In genomic region chr1:6246497-6247295, GRCh38 we compare ENCODE assay signal across 8 cellular contexts. TPM values are rescaled to one million over a fixed set of nuclear protein-coding genes. Genes with fewer than 3 reads are reported as not detected.
A peak's percentile ranks its signal among the peaks of the same experiment; 100 is the strongest.
DNase-seq lines count a peak whose midpoint lies in the region; ATAC-seq, FAIRE-seq and TF ChIP-seq lines count a peak whose summit lies in the region.
"Had no signal": no experiment of that assay in that cellular context is flagged by ENCODE, and none has a peak within 500 bp of the region (broad histone marks: within the 10 kb centered on the region; RNA-seq: fewer than 3 reads in every experiment).

No MANE protein-coding gene starts in this region.

- H3K4me2 ChIP-seq in MM.1S (ENCODE audit: low read depth, low read length) = no peak overlapping the region

- no peak for TF ChIP-seq POLR2A in GM12891 (IDR thresholded peaks at IDR 0.05; ENCODE audit: low read depth, low read length)
- no peak for TF ChIP-seq POLR2A in prostate gland (IDR thresholded peaks at IDR 0.05)

- intact Hi-C loops in heart right ventricle (cut with DNase I) (loop anchor here (1.0 to 10.0 kb wide), 16 partner anchors 36 to 194 kb away; partner anchors contain the start of gene CHD5 (in 1 of the 10)), prostate gland (cut with DNase I) (loop anchor here (2.0 to 5.0 kb wide), 3 partner anchors 96 to 192 kb away; partner anchors contain the start of gene ACOT7), aorta (cut with DNase I) (loop anchor here (1.0 to 10.0 kb wide), 5 partner anchors 96 to 192 kb away; no protein-coding TSS in a partner anchor)

- no peak overlapping the region for H3K9ac ChIP-seq in MM.1S (ENCODE audit: low read length)

- TF ChIP-seq CTCF in MM.1S (IDR thresholded peaks at IDR 0.05; ENCODE audit: low read length) (peak; percentile 84), heart right ventricle (IDR thresholded peaks at IDR 0.05) (peak; percentile 93 to 99 (median 96)), prostate gland (IDR thresholded peaks at IDR 0.05) (peak; percentile 94 to 98 (median 98))

- WGBS in heart right ventricle, 2 donors = 6% methylated on average over 28 of the region's 28 CpGs
- WGBS in prostate gland = 5% methylated on average over 28 of the region's 28 CpGs
- WGBS in aorta, 2 donors = 5% methylated on average over 28 of the region's 28 CpGs

- no peaks in the 10 kb centered on the region for H3K79me2 ChIP-seq in MM.1S (ENCODE audit: low read length)

- H2AFZ ChIP-seq in MM.1S (ENCODE audit: low read length) = no peak overlapping the region

- H3K27me3 ChIP-seq in MM.1S (replicated peaks; ENCODE audit: insufficient read depth, low read length) (peaks cover 82% of the 10 kb centered on the region), heart right ventricle (peaks cover 21 to 96% (median 93%) of the 10 kb centered on the region in 7 donors), prostate gland (replicated peaks; ENCODE audit: insufficient read depth) (peaks cover 34% of the 10 kb centered on the region), aorta (ENCODE audit: control insufficient read depth in 1 of 2, insufficient read depth in 2 of 2, low read length in 1 of 2) (peaks cover 0 to 2% of the 10 kb centered on the region in 2 donors)

- no peaks in the 10 kb centered on the region for H3F3A ChIP-seq in MM.1S (ENCODE audit: insufficient read depth, low read length)

- H3K4me1 ChIP-seq in MM.1S (ENCODE audit: low read length) (no peaks in the 10 kb centered on the region; the same call in 1 of the 2 replicates), heart right ventricle (peaks cover 0 to 43% (median 31%) of the 10 kb centered on the region in 9 donors), prostate gland (replicated peaks) (peaks cover 11% of the 10 kb centered on the region), aorta (ENCODE audit: control insufficient read depth in 1 of 2, insufficient read depth in 2 of 2, low read length in 2 of 2) (no peaks in the 10 kb centered on the region)

- DNase-seq in GM12891 (ENCODE audit: insufficient read length, low spot score) (peak; percentile 91), MM.1S (peak; percentile 53), T follicular helper cell (ENCODE audit: low read depth) (peak; percentile 61), heart right ventricle (peak; percentile 81 to 83), prostate gland (ENCODE audit: low spot score) (peak; percentile 67), aorta (peak; percentile 85 to 94)
- peak; percentile 61 for DNase-seq in activated naive CD8-positive, alpha-beta T cell treated with anti-CD3 and anti-CD28 coated beads, Interleukin-2, amount 50 U/mL, for 16 hours (ENCODE audit: low read depth, low spot score)

- no peaks in the 10 kb centered on the region for H4K20me1 ChIP-seq in MM.1S (ENCODE audit: insufficient read depth, low read length)

- H3K27ac ChIP-seq in MM.1S (ENCODE audit: low read length) (no peak overlapping the region), heart right ventricle (no peak overlapping the region), prostate gland (no peak overlapping the region), aorta (ENCODE audit: low read depth in 1 of 2, low read length in 2 of 2) (no peak overlapping the region)

- ATAC-seq in heart right ventricle = peak; percentile 57 to 85 (median 66)
- peak; percentile 79 for ATAC-seq in aorta (ENCODE audit: low FRiP score)

- H3K9me3 ChIP-seq in MM.1S (replicated peaks; ENCODE audit: insufficient read depth, low read length) (no peaks in the 10 kb centered on the region), heart right ventricle (no peaks in the 10 kb centered on the region), prostate gland (no peaks in the 10 kb centered on the region), aorta (ENCODE audit: control insufficient read depth, low read length) (no peaks in the 10 kb centered on the region)

- FAIRE-seq in GM12891 (lab: Jason Lieb, UNC) = peak; percentile 90

- no peak overlapping the region for H3K4me3 ChIP-seq in MM.1S (ENCODE audit: low read length)
- H3K4me3 ChIP-seq in heart right ventricle = no peak overlapping the region
- no peak overlapping the region for H3K4me3 ChIP-seq in prostate gland
- H3K4me3 ChIP-seq in aorta (ENCODE audit: low read length in 2 of 2) = no peak overlapping the region

- H3K36me3 ChIP-seq in MM.1S (replicated peaks; ENCODE audit: insufficient read depth, low read length) = no peaks in the 10 kb centered on the region
- no peaks in the 10 kb centered on the region for H3K36me3 ChIP-seq in heart right ventricle
- H3K36me3 ChIP-seq in prostate gland = no peaks in the 10 kb centered on the region
- no peaks in the 10 kb centered on the region for H3K36me3 ChIP-seq in aorta (ENCODE audit: control insufficient read depth in 1 of 2, insufficient read depth in 2 of 2, low read length in 1 of 2)

- H3K9me2 ChIP-seq in MM.1S (replicated peaks; ENCODE audit: insufficient read depth, low read length) = no peaks in the 10 kb centered on the region

TF ChIP-seq in GM12891, 5 proteins besides CTCF, POLR2A, EP300 and RAD21:
- TF ChIP-seq SPI1 (IDR thresholded peaks at IDR 0.05; ENCODE audit: low read depth, low read length) (no peak), TAF1 (IDR thresholded peaks at IDR 0.05; ENCODE audit: low read depth, low read length) (no peak), POU2F2 (IDR thresholded peaks at IDR 0.05; ENCODE audit: low read depth, low read length) (no peak), PAX5 (IDR thresholded peaks at IDR 0.05; ENCODE audit: insufficient read depth, low read length, severe bottlenecking) (no peak), POLR2AphosphoS5 (IDR thresholded peaks at IDR 0.05; ENCODE audit: low read depth, low read length) (no peak)

RNA-seq across cellular contexts. Expression of gene HES3, which starts 2.7 kb away (rescaled TPM):
- polyA plus RNA-seq in GM12891 (2012; ENCODE audit: low read depth, missing spikeins) = not detected
- total RNA-seq in heart right ventricle (not detected), prostate gland (not detected), aorta (not detected)
- polyA plus RNA-seq in heart right ventricle (not detected), aorta (not detected)
- polyA plus RNA-seq: thymus had no signal

RNA-seq across cellular contexts. Expression of gene ICMT, which starts 10.9 kb away (rescaled TPM):
- polyA plus RNA-seq in GM12891 (2012; ENCODE audit: low read depth, missing spikeins) = 19.3 TPM
- total RNA-seq in heart right ventricle (10 to 100 TPM; 47.9 to 81.0 (median 64.4) TPM), prostate gland (10 to 100 TPM; 54.2 to 58.3 TPM), aorta (10 to 100 TPM; 49.7 to 55.8 TPM)
- polyA plus RNA-seq in heart right ventricle (10 to 100 TPM; 16.5 to 38.3 TPM), aorta (10 to 100 TPM; 21.2 to 30.8 TPM)

RNA-seq across cellular contexts. Expression of gene GPR153, which starts 14.2 kb away (rescaled TPM):
- 0.87 TPM for polyA plus RNA-seq in GM12891 (2012; ENCODE audit: low read depth, missing spikeins)
- total RNA-seq in heart right ventricle (1 to 10 TPM; 1.8 to 8.5 (median 3.6) TPM), prostate gland (1 to 10 TPM; 3.2 to 7.6 TPM), aorta (10 to 100 TPM in 1 of 2 donors, 1 to 10 TPM in 1; 4.5 to 17.0 TPM)
- polyA plus RNA-seq in heart right ventricle (1 to 10 TPM; 2.0 to 3.7 TPM), aorta (1 to 10 TPM; 3.7 to 4.4 TPM)

RNA-seq across cellular contexts. Expression of gene RNF207, which starts 40.8 kb away (rescaled TPM):
- 16.0 TPM for polyA plus RNA-seq in GM12891 (2012; ENCODE audit: low read depth, missing spikeins)
- 100 to 1,000 TPM in 1 of 10 donors, 10 to 100 TPM in 9; 30.6 to 101 (median 67.4) TPM for total RNA-seq in heart right ventricle
- 100 to 1,000 TPM in 1 of 2 donors, 10 to 100 TPM in 1; 16.2 to 183 TPM for polyA plus RNA-seq in heart right ventricle
- total RNA-seq in prostate gland = 10 to 100 TPM; 45.7 to 47.4 TPM
- 10 to 100 TPM; 13.2 to 31.4 TPM for total RNA-seq in aorta
- polyA plus RNA-seq in aorta = 10 to 100 TPM in 1 of 2 donors, 1 to 10 TPM in 1; 1.5 to 15.8 TPM

RNA-seq across cellular contexts. Expression of gene RPL22, which starts 47.3 kb away (rescaled TPM):
- polyA plus RNA-seq in GM12891 (2012; ENCODE audit: low read depth, missing spikeins) = 1,657 TPM
- total RNA-seq in heart right ventricle (100 to 1,000 TPM; 223 to 298 (median 273) TPM), prostate gland (100 to 1,000 TPM; 121 to 213 TPM), aorta (100 to 1,000 TPM; 309 to 335 TPM)
- polyA plus RNA-seq in heart right ventricle (100 to 1,000 TPM; 295 to 639 TPM), aorta (100 to 1,000 TPM; 370 to 547 TPM)
